ENCODE assay signal across 22 cellular contexts in the genomic region with DNA sequence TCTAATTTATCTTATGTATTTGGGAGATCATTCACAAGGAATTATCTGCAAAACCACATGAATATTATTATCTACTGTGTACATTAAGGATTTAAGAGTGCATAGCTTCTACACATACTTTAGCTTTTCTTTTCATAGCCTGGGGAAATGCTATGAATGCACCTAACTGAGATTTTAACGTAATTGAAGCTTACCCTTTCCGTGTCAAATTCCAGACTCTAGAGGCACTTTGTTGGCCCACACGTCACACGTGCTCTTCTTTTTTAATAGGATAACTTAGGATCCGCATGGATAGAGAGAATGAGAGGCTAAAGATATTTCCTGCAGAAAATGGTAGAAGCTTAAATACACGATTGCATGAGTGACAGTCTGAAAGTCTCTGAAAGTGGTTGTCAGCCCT.
"Had no signal": no experiment of that assay in that cellular context is flagged by ENCODE, and none has a peak within 500 bp of the region (broad histone marks: within the 10 kb centered on the region; RNA-seq: fewer than 3 reads in every experiment).

No MANE protein-coding gene starts in this region.

- H3K27ac Mint-ChIP-seq: effector memory CD8-positive, alpha-beta T cell; stimulated activated effector memory CD8-positive, alpha-beta T cell treated with anti-CD3 and anti-CD28 coated beads, Interleukin-12 subunit alpha, Interleukin-12 subunit beta, amount 100 ng/mL, for 72 hours had no signal

- ATAC-seq: effector memory CD8-positive, alpha-beta T cell; left colon; left ventricle myocardium superior; mucosa of descending colon; naive thymus-derived CD8-positive, alpha-beta T cell; right cardiac atrium; stimulated activated naive CD8-positive, alpha-beta T cell treated with anti-CD3 and anti-CD28 coated beads, Interleukin-15, Interleukin-2, amounts not matched to agents 100 U/mL and 50 U/mL, for 24 hours; upper lobe of right lung had no signal

- H3K4me1 ChIP-seq: suprapubic skin, thyroid gland, upper lobe of right lung, vagina had no signal

- H3K36me3 ChIP-seq: esophagus squamous epithelium, neutrophil, suprapubic skin, thyroid gland, upper lobe of right lung, vagina had no signal

- H3K27me3 Mint-ChIP-seq: effector memory CD8-positive, alpha-beta T cell; naive thymus-derived CD8-positive, alpha-beta T cell had no signal

- DNase-seq: effector memory CD8-positive, alpha-beta T cell; esophagus squamous epithelium; foreskin melanocyte; head of caudate nucleus; left colon; left ventricle myocardium superior; mucosa of descending colon; naive thymus-derived CD8-positive, alpha-beta T cell; posterior cingulate gyrus; right cardiac atrium; small intestine; stimulated activated CD4-positive, alpha-beta T cell treated with anti-CD3 and anti-CD28 coated beads, Interleukin-4, amount 100 ng/mL, for 1 hour; stimulated activated CD8-positive, alpha-beta memory T cell treated with anti-CD3 and anti-CD28 coated beads, Interleukin-4, amount 100 ng/mL, for 48 hours; stimulated activated naive CD8-positive, alpha-beta T cell treated with anti-CD3 and anti-CD28 coated beads, Interleukin-15, Interleukin-2, amounts not matched to agents 100 U/mL and 50 U/mL, for 24 hours; thyroid gland; upper lobe of right lung had no signal

- H3K4me3 ChIP-seq: esophagus squamous epithelium, hepatocyte, lung, mucosa of descending colon, suprapubic skin, thyroid gland, upper lobe of right lung, vagina had no signal

- H3K4me3 Mint-ChIP-seq: effector memory CD8-positive, alpha-beta T cell; naive thymus-derived CD8-positive, alpha-beta T cell; stimulated activated effector memory CD8-positive, alpha-beta T cell treated with anti-CD3 and anti-CD28 coated beads, Interleukin-12 subunit alpha, Interleukin-12 subunit beta, amount 100 ng/mL, for 72 hours had no signal

- H3K27ac ChIP-seq: esophagus squamous epithelium, hepatocyte, suprapubic skin, thyroid gland, upper lobe of right lung, vagina had no signal

- H3K9me3 Mint-ChIP-seq: effector memory CD8-positive, alpha-beta T cell; naive thymus-derived CD8-positive, alpha-beta T cell; stimulated activated effector memory CD8-positive, alpha-beta T cell treated with anti-CD3 and anti-CD28 coated beads, Interleukin-12 subunit alpha, Interleukin-12 subunit beta, amount 100 ng/mL, for 72 hours had no signal

- H3K27me3 ChIP-seq: esophagus squamous epithelium, hepatocyte, neutrophil, suprapubic skin, thyroid gland, upper lobe of right lung, vagina had no signal

- H3K9me3 ChIP-seq: esophagus squamous epithelium, mucosa of descending colon, neutrophil, suprapubic skin, thyroid gland, upper lobe of right lung, vagina had no signal
